In the genomic region with DNA sequence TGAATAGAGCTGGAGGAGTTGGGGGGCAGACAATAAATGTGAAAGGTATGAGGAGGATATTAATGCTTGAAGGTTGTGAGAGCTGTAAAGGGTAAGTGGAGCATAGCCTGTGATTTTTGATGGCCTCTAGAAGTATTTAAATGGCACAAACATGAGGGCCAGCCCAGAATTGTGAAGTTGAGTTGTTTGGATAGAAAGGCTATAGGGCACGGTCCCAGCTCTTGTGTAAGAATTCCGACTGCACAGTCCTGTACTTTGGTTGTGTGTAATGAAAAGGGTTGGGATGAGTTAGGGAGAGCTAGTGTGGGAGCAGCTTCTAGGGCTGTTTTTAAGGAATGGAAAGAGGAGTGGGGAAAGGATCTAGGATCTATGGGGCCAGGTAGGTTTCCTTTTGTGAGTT, we compare ENCODE assay signal across 35 cellular contexts.
"Had no signal": no experiment of that assay in that cellular context is flagged by ENCODE, and none has a peak within 500 bp of the region (broad histone marks: within the 10 kb centered on the region; RNA-seq: fewer than 3 reads in every experiment).

No MANE protein-coding gene starts in this region.

- H3K4me3 ChIP-seq: MG63 had no signal

- DNase-seq: Karpas-422, Kasumi-1, MG63, MM.1S, MV-4-11, NCI-H1048, NCI-H1092, NCI-H1092 treated with DMSO at 0.1 percent for 48 hours, NCI-H1105, NCI-H1105 treated with DMSO at 0.1 percent for 48 hours, NCI-H1417, NCI-H1417 treated with DMSO at 0.1 percent for 48 hours, NCI-H1436, NCI-H1436 treated with DMSO at 0.1 percent for 48 hours, NCI-H146, NCI-H1694, NCI-H1694 treated with DMSO at 0.1 percent for 48 hours, NCI-H187, NCI-H187 treated with DMSO at 0.1 percent for 48 hours, NCI-H1930, NCI-H2029, NCI-H2029 treated with DMSO at 0.1 percent for 48 hours, NCI-H2081, NCI-H2081 treated with DMSO at 0.1 percent for 48 hours, NCI-H2107, NCI-H2171, NCI-H2171 treated with DMSO at 0.1 percent for 48 hours, NCI-H2227 treated with DMSO at 0.1 percent for 48 hours, NCI-H226, NCI-H345, NCI-H446, NCI-H446 treated with DMSO at 0.1 percent for 48 hours, NCI-H510A, NCI-H510A treated with DMSO at 0.1 percent for 48 hours, NCI-H524 had no signal

- H3K27me3 ChIP-seq: MG63 had no signal
